In genomic region chr1:234801147-234801546, GRCh38 we compare ENCODE assay signal across 8 cellular contexts.
DNase-seq lines count a peak whose midpoint lies in the region; ATAC-seq, FAIRE-seq and TF ChIP-seq lines count a peak whose summit lies in the region.
"Not testable (repeated sequence)": the region's sequence is repeated elsewhere in the genome, so short reads cannot be mapped to it uniquely, and the experiment has no call there.

No MANE protein-coding gene starts in this region.

- not testable (repeated sequence) for DNase-seq in IMR-90; RCC 7860 (ENCODE audit: low spot score); left ventricle myocardium superior; left lung; mucosa of descending colon; psoas muscle; upper lobe of right lung

- H3K4me1 ChIP-seq in IMR-90 (ENCODE audit: control insufficient read depth, insufficient read depth, low read length); left lung; mucosa of descending colon (ENCODE audit: low read depth); psoas muscle; upper lobe of right lung: not testable (repeated sequence)

- not testable (repeated sequence) for H3K14ac ChIP-seq in IMR-90 (replicated peaks; ENCODE audit: low read depth, low read length)

- in situ Hi-C loops in IMR-90 (cut with MboI; ENCODE audit: low sequenced_read_pairs) = not testable (repeated sequence)

- intact Hi-C loops in IMR-90 (cut with micrococcal nuclease); left ventricle myocardium superior (cut with micrococcal nuclease); left lung (cut with DNase I); mucosa of descending colon (cut with DNase I, micrococcal nuclease); psoas muscle (cut with DNase I); upper lobe of right lung (cut with DNase I): not testable (repeated sequence)

- H4K20me1 ChIP-seq in IMR-90 (ENCODE audit: insufficient read depth, low read length) = not testable (repeated sequence)

- FAIRE-seq in RCC 7860 (lab: Jason Lieb, UNC) = peak; percentile 76

- not testable (repeated sequence) for H3K23ac ChIP-seq in IMR-90 (ENCODE audit: low read depth, low read length)

- H2BK20ac ChIP-seq in IMR-90 (ENCODE audit: low read depth, low read length) = not testable (repeated sequence)

- not testable (repeated sequence) for H2AFZ ChIP-seq in IMR-90 (replicated peaks; ENCODE audit: low read length, poor library complexity)

- not testable (repeated sequence) for H2BK120ac ChIP-seq in IMR-90 (ENCODE audit: low read depth, low read length)

- not testable (repeated sequence) for TF ChIP-seq RAD21 in IMR-90 (IDR thresholded peaks at IDR 0.05; ENCODE audit: low read length)

- H3K4me2 ChIP-seq in IMR-90 (ENCODE audit: low read depth, low read length) = not testable (repeated sequence)

- TF ChIP-seq CTCF in IMR-90 (conservative IDR thresholded peaks at IDR 0.05; ENCODE audit: low read depth, low read length); left lung (IDR thresholded peaks at IDR 0.05); mucosa of descending colon (IDR thresholded peaks at IDR 0.05); psoas muscle (IDR thresholded peaks at IDR 0.05); upper lobe of right lung (IDR thresholded peaks at IDR 0.05): not testable (repeated sequence)

- H2BK5ac ChIP-seq in IMR-90 (ENCODE audit: low read depth, low read length, poor library complexity, severe bottlenecking) = not testable (repeated sequence)

- H3K79me1 ChIP-seq in IMR-90 (ENCODE audit: low read depth in 1 of 2, low read length in 2 of 2) = not testable (repeated sequence)

- not testable (repeated sequence) for TF ChIP-seq POLR2A in IMR-90 (IDR thresholded peaks at IDR 0.05; ENCODE audit: low read depth, low read length)

- not testable (repeated sequence) for H2BK15ac ChIP-seq in IMR-90 (ENCODE audit: low read depth, low read length)

- H3K36me3 ChIP-seq in IMR-90 (ENCODE audit: control insufficient read depth, insufficient read depth, low read length); left lung; mucosa of descending colon (ENCODE audit: low read depth); psoas muscle (ENCODE audit: insufficient read depth in 1 of 2, low read depth in 1 of 2); upper lobe of right lung: not testable (repeated sequence)

- H2AK5ac ChIP-seq in IMR-90 (ENCODE audit: low read depth, low read length) = not testable (repeated sequence)

- H3K9me1 ChIP-seq in IMR-90 (ENCODE audit: insufficient read depth, low read length) = not testable (repeated sequence)

- BruUV-seq in IMR-90 (replicated peaks; lab: Mats Ljungman, UMichigan) = not testable (repeated sequence)

- H3K27ac ChIP-seq in IMR-90 (ENCODE audit: insufficient read depth, low read length); left lung; psoas muscle; upper lobe of right lung: not testable (repeated sequence)

- not testable (repeated sequence) for H3K27me3 ChIP-seq in IMR-90 (ENCODE audit: control insufficient read depth, insufficient read depth, low read length); left lung; psoas muscle (ENCODE audit: insufficient read depth in 3 of 3, low read length in 2 of 3); upper lobe of right lung

- not testable (repeated sequence) for H3K56ac ChIP-seq in IMR-90 (ENCODE audit: extremely low read depth, insufficient read depth, low read length)

- no CpG with 5 or more reads among the region's 2 CpGs for WGBS in IMR-90 (ENCODE audit: extremely low coverage in 2 of 2, insufficient read length in 1 of 2), 2 experiments
- no CpG with 5 or more reads among the region's 2 CpGs for WGBS in psoas muscle, 3 donors

- not testable (repeated sequence) for H4K91ac ChIP-seq in IMR-90 (ENCODE audit: insufficient read depth, low read depth, low read length)

- H2AK9ac ChIP-seq in IMR-90 (replicated peaks; ENCODE audit: low read depth, low read length, poor library complexity) = not testable (repeated sequence)

- not testable (repeated sequence) for H3K4ac ChIP-seq in IMR-90 (ENCODE audit: low read depth, low read length)

- not testable (repeated sequence) for H3K18ac ChIP-seq in IMR-90 (ENCODE audit: low read depth, low read length)

- POLR2A ChIA-PET in IMR-90 (lab: Charles Lee; ENCODE audit: unreplicated experiment) = not testable (repeated sequence)

- CTCF ChIA-PET in IMR-90 (lab: Yijun Ruan, JAX) = not testable (repeated sequence)

- dilution Hi-C loops in IMR-90 (cut with HindIII; ENCODE audit: low sequenced_read_pairs, unreplicated experiment) = not testable (repeated sequence)

- H3K9ac ChIP-seq in IMR-90 (ENCODE audit: low read depth, low read length) = not testable (repeated sequence)

- ATAC-seq in IMR-90 (ENCODE audit: low read depth) = peak; percentile 24; the same call in 1 of the 2 replicates
- ATAC-seq in esophagus mucosa = peak; percentile 82
- peak; percentile 22 for ATAC-seq in left ventricle myocardium superior
- ATAC-seq in left lung = peak; percentile 87
- peak; percentile 65 for ATAC-seq in mucosa of descending colon
- ATAC-seq in psoas muscle = peak; percentile 59 to 87 (median 82)
- ATAC-seq in upper lobe of right lung = peak; percentile 86

- not testable (repeated sequence) for H3K9me3 ChIP-seq in IMR-90 (ENCODE audit: control insufficient read depth, insufficient read depth, low read length); left lung; mucosa of descending colon; psoas muscle; upper lobe of right lung

- H3K4me3 ChIP-seq in IMR-90 (ENCODE audit: insufficient read depth, low read depth, low read length); left lung; mucosa of descending colon; psoas muscle; upper lobe of right lung: not testable (repeated sequence)

- not testable (repeated sequence) for H4K8ac ChIP-seq in IMR-90 (ENCODE audit: low read depth in 2 of 2, low read length in 2 of 2)

- H4K5ac ChIP-seq in IMR-90 (ENCODE audit: low read depth, low read length) = not testable (repeated sequence)

Comparison
In these comparisons a context has a peak if more than half of its experiments do, and no peak if none do; other contexts are left out.
1. ATAC-seq: peak in every context shown above with its lines; median percentile 87 in left lung; 86 in upper lobe of right lung; 82 in psoas muscle; 82 in esophagus mucosa; 65 in mucosa of descending colon; 24 in IMR-90; 22 in left ventricle myocardium superior.